In the genomic region with DNA sequence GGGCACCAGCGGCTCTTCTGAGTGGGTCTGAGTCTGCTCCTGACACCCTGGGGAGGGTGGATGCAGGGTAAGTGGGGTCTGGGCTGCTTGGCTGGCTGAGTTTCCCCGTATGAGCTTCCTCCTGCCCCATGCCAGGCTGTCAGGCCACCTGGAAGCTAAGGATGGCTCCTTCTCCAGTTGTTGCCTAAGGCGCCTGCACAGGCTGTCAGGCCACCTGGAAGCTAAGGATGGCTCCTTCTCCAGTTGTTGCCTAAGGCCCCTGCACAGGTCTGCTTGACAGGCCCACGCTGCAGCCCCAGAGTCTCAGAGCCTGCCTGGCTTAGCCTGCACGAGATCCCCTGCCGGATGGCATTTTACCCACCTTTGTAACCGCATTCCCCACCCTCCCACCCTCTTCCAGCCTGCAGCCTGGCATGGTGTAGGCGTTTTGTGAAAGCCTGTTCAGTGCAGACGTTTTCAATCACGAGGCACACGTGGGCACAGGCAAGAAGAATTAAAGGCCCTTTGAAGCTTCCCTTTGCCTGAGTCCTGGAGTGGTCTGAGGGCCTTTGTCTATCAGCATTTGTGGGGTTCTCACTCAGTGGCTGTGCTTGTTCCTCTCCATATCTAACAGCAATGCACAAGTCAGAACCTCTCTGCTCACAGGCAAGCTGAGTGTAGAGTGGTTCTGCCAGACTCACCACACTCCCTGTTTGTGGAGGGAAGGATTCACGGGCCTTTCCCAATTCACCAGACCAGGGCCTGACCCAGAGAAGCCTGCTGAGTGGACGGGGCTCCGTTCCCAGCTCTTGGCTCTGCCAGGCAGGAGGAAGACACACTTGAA, we compare ENCODE assay signal across 16 cellular contexts. TPM values are rescaled to one million over a fixed set of nuclear protein-coding genes. Genes with fewer than 3 reads are reported as not detected.
"Had no signal": no experiment of that assay in that cellular context is flagged by ENCODE, and none has a peak within 500 bp of the region (broad histone marks: within the 10 kb centered on the region; RNA-seq: fewer than 3 reads in every experiment).

No MANE protein-coding gene starts in this region.

- H3K36me3 ChIP-seq: colonic mucosa, transverse colon had no signal

- H3K27ac Mint-ChIP-seq: activated naive CD8-positive, alpha-beta T cell; mesothelial cell of epicardium; T-helper 2 cell treated with Interferon-gamma antibody and Interleukin-4, amounts not matched to agents 5 μg/mL and 100 μg/mL, for 36 hours had no signal

- H3K9me3 ChIP-seq: colonic mucosa had no signal

- H3K9me3 Mint-ChIP-seq: mesothelial cell of epicardium had no signal

- H3K4me3 Mint-ChIP-seq: activated naive CD8-positive, alpha-beta T cell; mesothelial cell of epicardium; T-helper 2 cell treated with Interferon-gamma antibody and Interleukin-4, amounts not matched to agents 5 μg/mL and 100 μg/mL, for 36 hours had no signal

- H3K4me3 ChIP-seq: colonic mucosa, skin epidermis, transverse colon had no signal

- H3K27ac ChIP-seq: colonic mucosa, skin epidermis, transverse colon had no signal

- H3K36me3 Mint-ChIP-seq: activated naive CD8-positive, alpha-beta T cell; mesothelial cell of epicardium had no signal

- DNase-seq: activated effector memory CD4-positive, alpha-beta T cell treated with anti-CD3 and anti-CD28 coated beads, Interleukin-2, amount 50 U/mL, for 16 hours; activated T-cell treated with anti-CD3 and anti-CD28 coated beads, Interleukin-2, amount 50 U/mL, for 1 hour; colonic mucosa; effector CD8-positive, alpha-beta T cell; foreskin melanocyte; kidney; retina; stimulated activated CD4-positive, alpha-beta T cell treated with anti-CD3 and anti-CD28 coated beads, Interleukin-4, amount 100 ng/mL, for 4 hours; SW 1271; transverse colon had no signal

- ATAC-seq: activated CD4-positive, CD25-positive, alpha-beta regulatory T cell treated with anti-CD3 and anti-CD28 coated beads, Interleukin-2, amount 50 U/mL, for 24 hours had no signal

- H3K4me1 ChIP-seq: colonic mucosa, transverse colon had no signal

- H3K4me1 Mint-ChIP-seq: mesothelial cell of epicardium had no signal

- H3K27me3 ChIP-seq: colonic mucosa, transverse colon had no signal

RNA-seq across cellular contexts. Expression of a gene that starts 40.2 kb away (rescaled TPM):
- polyA plus RNA-seq: aorta had no signal
